ENCODE assay signal across 7 cellular contexts in the genomic region with DNA sequence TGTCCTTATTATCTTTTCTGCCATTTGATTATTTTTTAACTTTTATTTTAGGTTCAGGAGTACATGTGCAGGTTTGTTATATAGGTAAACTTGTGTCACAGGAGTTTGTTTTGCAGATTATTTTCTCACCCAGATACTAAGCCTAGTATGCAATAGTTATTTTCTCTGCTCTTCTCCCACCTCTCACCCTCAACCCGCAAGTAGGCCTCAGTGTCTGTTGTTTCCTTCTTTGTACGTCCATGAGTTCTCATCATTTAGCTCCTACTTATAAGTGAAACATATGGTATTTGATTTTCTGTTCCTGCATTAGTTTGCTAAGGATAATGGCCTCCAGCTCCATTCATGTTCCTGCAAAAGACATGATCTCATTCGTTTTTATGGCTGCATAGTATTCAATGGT.
A peak's percentile ranks its signal among the peaks of the same experiment; 100 is the strongest.
DNase-seq lines count a peak whose midpoint lies in the region; ATAC-seq lines count a peak whose summit lies in the region.
"Not testable (repeated sequence)": the region's sequence is repeated elsewhere in the genome, so short reads cannot be mapped to it uniquely, and the experiment has no call there.

No MANE protein-coding gene starts in this region.

- not testable (repeated sequence) for H3K9me3 ChIP-seq in CD4-positive, alpha-beta memory T cell (ENCODE audit: control insufficient read depth in 1 of 2, low read length in 2 of 2); naive thymus-derived CD4-positive, alpha-beta T cell (ENCODE audit: control insufficient read depth in 2 of 3, low read length in 3 of 3)

- H3K4me3 Mint-ChIP-seq in CD4-positive, alpha-beta memory T cell, result peak overlapping the region in 4 of 8 donors; percentile 78 to 86 (median 83)
- peak overlapping the region; percentile 69 to 84 (median 77) for H3K4me3 Mint-ChIP-seq in T-cell
- H3K4me3 Mint-ChIP-seq in activated CD8-positive, alpha-beta memory T cell treated with anti-CD3 and anti-CD28 coated beads, Interleukin-2, amount 10 ng/mL, durations not matched to agents 7 days and 5 days; stimulated activated memory B cell treated with anti-CD40 and anti-IgM and Interleukin-4, amounts not matched to agents 10 μg/mL and 1 μg/mL and 100 μg/mL, for 72 hours: not testable (repeated sequence)
- H3K4me3 Mint-ChIP-seq in activated naive CD4-positive, alpha-beta T cell treated with anti-CD3 and anti-CD28 coated beads, Interleukin-2, amount 50 U/mL, for 24 hours, result peak overlapping the region; percentile 78
- peak overlapping the region; percentile 68 for H3K4me3 Mint-ChIP-seq in central memory CD8-positive, alpha-beta T cell
- peak overlapping the region in 8 of 10 donors; percentile 77 to 88 (median 81) for H3K4me3 Mint-ChIP-seq in naive thymus-derived CD4-positive, alpha-beta T cell

- H3K27ac ChIP-seq in CD4-positive, alpha-beta memory T cell (ENCODE audit: low read depth, low read length), result peak overlapping the region; percentile 93
- peak overlapping the region; percentile 92 for H3K27ac ChIP-seq in naive thymus-derived CD4-positive, alpha-beta T cell (ENCODE audit: low read depth, low read length)

- H3K27me3 Mint-ChIP-seq in CD4-positive, alpha-beta memory T cell; T-cell; activated CD8-positive, alpha-beta memory T cell treated with anti-CD3 and anti-CD28 coated beads, Interleukin-2, amount 10 ng/mL, durations not matched to agents 7 days and 5 days; activated naive CD4-positive, alpha-beta T cell treated with anti-CD3 and anti-CD28 coated beads, Interleukin-2, amount 50 U/mL, for 24 hours; central memory CD8-positive, alpha-beta T cell; naive thymus-derived CD4-positive, alpha-beta T cell; stimulated activated memory B cell treated with anti-CD40 and anti-IgM and Interleukin-4, amounts not matched to agents 10 μg/mL and 1 μg/mL and 100 μg/mL, for 72 hours: not testable (repeated sequence)

- peaks cover 63 to 88% (median 73%) of the 10 kb centered on the region in 4 donors for H3K4me1 Mint-ChIP-seq in CD4-positive, alpha-beta memory T cell
- peaks cover 80 to 93% (median 91%) of the 10 kb centered on the region in 3 donors for H3K4me1 Mint-ChIP-seq in T-cell
- H3K4me1 Mint-ChIP-seq in activated CD8-positive, alpha-beta memory T cell treated with anti-CD3 and anti-CD28 coated beads, Interleukin-2, amount 10 ng/mL, durations not matched to agents 7 days and 5 days, result peaks cover 51% of the 10 kb centered on the region
- H3K4me1 Mint-ChIP-seq in activated naive CD4-positive, alpha-beta T cell treated with anti-CD3 and anti-CD28 coated beads, Interleukin-2, amount 50 U/mL, for 24 hours, result peaks cover 88% of the 10 kb centered on the region
- peaks cover 74% of the 10 kb centered on the region for H3K4me1 Mint-ChIP-seq in central memory CD8-positive, alpha-beta T cell
- peaks cover 53 to 95% (median 90%) of the 10 kb centered on the region in 7 donors for H3K4me1 Mint-ChIP-seq in naive thymus-derived CD4-positive, alpha-beta T cell
- H3K4me1 Mint-ChIP-seq in stimulated activated memory B cell treated with anti-CD40 and anti-IgM and Interleukin-4, amounts not matched to agents 10 μg/mL and 1 μg/mL and 100 μg/mL, for 72 hours, result peaks cover 53% of the 10 kb centered on the region

- intact Hi-C loops in CD4-positive, alpha-beta memory T cell (cut with micrococcal nuclease), result loop anchor here (2.0 kb wide), 5 partner anchors 159 to 695 kb away; no protein-coding TSS in a partner anchor
- intact Hi-C loops in naive thymus-derived CD4-positive, alpha-beta T cell (cut with micrococcal nuclease), result loop anchor here (2.0 to 10.0 kb wide), 13 partner anchors 65 to 1699 kb away; partner anchors contain the start of genes EEA1 (in 1 of the 2) and SOCS2 (in 1 of the 2)

- H3K9me3 Mint-ChIP-seq in CD4-positive, alpha-beta memory T cell, result peaks cover 0 to 10% (median 4%) of the 10 kb centered on the region in 8 donors
- peaks cover 0 to 12% (median 8%) of the 10 kb centered on the region in 3 donors for H3K9me3 Mint-ChIP-seq in T-cell
- H3K9me3 Mint-ChIP-seq in activated CD8-positive, alpha-beta memory T cell treated with anti-CD3 and anti-CD28 coated beads, Interleukin-2, amount 10 ng/mL, durations not matched to agents 7 days and 5 days (ENCODE audit: low read depth); central memory CD8-positive, alpha-beta T cell; stimulated activated memory B cell treated with anti-CD40 and anti-IgM and Interleukin-4, amounts not matched to agents 10 μg/mL and 1 μg/mL and 100 μg/mL, for 72 hours: not testable (repeated sequence)
- peaks cover 21% of the 10 kb centered on the region for H3K9me3 Mint-ChIP-seq in activated naive CD4-positive, alpha-beta T cell treated with anti-CD3 and anti-CD28 coated beads, Interleukin-2, amount 50 U/mL, for 24 hours
- H3K9me3 Mint-ChIP-seq in naive thymus-derived CD4-positive, alpha-beta T cell, result peaks cover 0 to 28% (median 12%) of the 10 kb centered on the region in 11 donors

- H3K27ac Mint-ChIP-seq in CD4-positive, alpha-beta memory T cell, result peak overlapping the region; percentile 99 to 100 (median 100)
- peak overlapping the region; percentile 97 to 100 for H3K27ac Mint-ChIP-seq in T-cell
- H3K27ac Mint-ChIP-seq in activated CD8-positive, alpha-beta memory T cell treated with anti-CD3 and anti-CD28 coated beads, Interleukin-2, amount 10 ng/mL, durations not matched to agents 7 days and 5 days, result peak overlapping the region; percentile 40
- peak overlapping the region; percentile 98 for H3K27ac Mint-ChIP-seq in activated naive CD4-positive, alpha-beta T cell treated with anti-CD3 and anti-CD28 coated beads, Interleukin-2, amount 50 U/mL, for 24 hours
- H3K27ac Mint-ChIP-seq in central memory CD8-positive, alpha-beta T cell (ENCODE audit: low read depth), result peak overlapping the region; percentile 98
- peak overlapping the region; percentile 95 to 100 (median 99) for H3K27ac Mint-ChIP-seq in naive thymus-derived CD4-positive, alpha-beta T cell
- peak overlapping the region; percentile 95 for H3K27ac Mint-ChIP-seq in stimulated activated memory B cell treated with anti-CD40 and anti-IgM and Interleukin-4, amounts not matched to agents 10 μg/mL and 1 μg/mL and 100 μg/mL, for 72 hours

- H3K4me1 ChIP-seq in CD4-positive, alpha-beta memory T cell (ENCODE audit: insufficient read depth, low read length), result peaks cover 86% of the 10 kb centered on the region
- H3K4me1 ChIP-seq in naive thymus-derived CD4-positive, alpha-beta T cell (ENCODE audit: control insufficient read depth in 2 of 2, insufficient read depth in 2 of 2, low read length in 2 of 2), result peaks cover 71 to 72% of the 10 kb centered on the region in 2 donors

- not testable (repeated sequence) for H3K36me3 ChIP-seq in CD4-positive, alpha-beta memory T cell (ENCODE audit: insufficient read depth, low read length); naive thymus-derived CD4-positive, alpha-beta T cell (ENCODE audit: control insufficient read depth in 2 of 3, insufficient read depth in 3 of 3, low read length in 3 of 3)

- peaks cover 13 to 27% of the 10 kb centered on the region in 2 donors for H3K36me3 Mint-ChIP-seq in CD4-positive, alpha-beta memory T cell
- peaks cover 19% of the 10 kb centered on the region for H3K36me3 Mint-ChIP-seq in T-cell
- H3K36me3 Mint-ChIP-seq in activated CD8-positive, alpha-beta memory T cell treated with anti-CD3 and anti-CD28 coated beads, Interleukin-2, amount 10 ng/mL, durations not matched to agents 7 days and 5 days, result peaks cover 27% of the 10 kb centered on the region
- H3K36me3 Mint-ChIP-seq in activated naive CD4-positive, alpha-beta T cell treated with anti-CD3 and anti-CD28 coated beads, Interleukin-2, amount 50 U/mL, for 24 hours, result peaks cover 11% of the 10 kb centered on the region
- H3K36me3 Mint-ChIP-seq in central memory CD8-positive, alpha-beta T cell (ENCODE audit: insufficient read depth), result peaks cover 17% of the 10 kb centered on the region
- H3K36me3 Mint-ChIP-seq in naive thymus-derived CD4-positive, alpha-beta T cell, result peaks cover 9 to 39% (median 16%) of the 10 kb centered on the region in 5 donors
- H3K36me3 Mint-ChIP-seq in stimulated activated memory B cell treated with anti-CD40 and anti-IgM and Interleukin-4, amounts not matched to agents 10 μg/mL and 1 μg/mL and 100 μg/mL, for 72 hours, result not testable (repeated sequence)

- CTCF ChIA-PET in CD4-positive, alpha-beta memory T cell (lab: Charles Lee; ENCODE audit: partially characterized antibody), result interaction anchor here (1.4 to 4.6 kb wide), 2 partner anchors 63 to 155 kb away, joined by 4 to 45 read pairs; no protein-coding TSS in a partner anchor
- CTCF ChIA-PET in T-cell (lab: Charles Lee), result interaction anchor here in 1 of 2 donors (1.4 to 4.9 kb wide), 2 partner anchors 62 to 64 kb away, joined by 6 to 39 read pairs; no protein-coding TSS in a partner anchor
- CTCF ChIA-PET in activated CD8-positive, alpha-beta memory T cell treated with anti-CD3 and anti-CD28 coated beads, Interleukin-2, amount 10 ng/mL, durations not matched to agents 7 days and 5 days (lab: Charles Lee), result interaction anchor here (1.6 kb wide), 1 partner anchor 64 kb away, joined by 4 read pairs; no protein-coding TSS in a partner anchor
- CTCF ChIA-PET in naive thymus-derived CD4-positive, alpha-beta T cell (lab: Charles Lee), result interaction anchor here (0.5 to 2.8 kb wide), 5 partner anchors 64 to 696 kb away, joined by 3 to 15 read pairs (median 4); partner anchors contain the start of gene BTG1

- not testable (repeated sequence) for H3K27me3 ChIP-seq in CD4-positive, alpha-beta memory T cell (ENCODE audit: insufficient read depth, low read length); naive thymus-derived CD4-positive, alpha-beta T cell (ENCODE audit: control insufficient read depth in 2 of 2, insufficient read depth in 2 of 2, low read length in 2 of 2)

- POLR2A ChIA-PET in CD4-positive, alpha-beta memory T cell (lab: Charles Lee; ENCODE audit: partially characterized antibody), result interaction anchor here (1.9 to 7.4 kb wide), 9 partner anchors 7 to 268 kb away, joined by 6 to 239 read pairs (median 24); partner anchors contain the start of gene BTG1
- POLR2A ChIA-PET in T-cell (lab: Charles Lee), result interaction anchor here (0.6 to 1.6 kb wide), 8 partner anchors 9 to 1500 kb away, joined by 3 to 9 read pairs (median 4); partner anchors contain the start of gene BTG1 (in 1 of the 2)
- POLR2A ChIA-PET in naive thymus-derived CD4-positive, alpha-beta T cell (lab: Charles Lee), result interaction anchor here (0.7 to 7.8 kb wide), 16 partner anchors 9 to 269 kb away, joined by 3 to 193 read pairs (median 10); partner anchors contain the start of gene BTG1

- not testable (repeated sequence) for ATAC-seq in T-cell (replicated peaks in 1 of 4); activated CD8-positive, alpha-beta memory T cell treated with anti-CD3 and anti-CD28 coated beads, Interleukin-2, amount 10 ng/mL, durations not matched to agents 7 days and 5 days; central memory CD8-positive, alpha-beta T cell (replicated peaks; ENCODE audit: extremely low read depth, poor library complexity, severe bottlenecking); naive thymus-derived CD4-positive, alpha-beta T cell; stimulated activated memory B cell treated with anti-CD40 and anti-IgM and Interleukin-4, amounts not matched to agents 10 μg/mL and 1 μg/mL and 100 μg/mL, for 72 hours

- H3K4me3 ChIP-seq in CD4-positive, alpha-beta memory T cell (ENCODE audit: low read length in 2 of 2); naive thymus-derived CD4-positive, alpha-beta T cell (ENCODE audit: low read length): not testable (repeated sequence)

- not testable (repeated sequence) for DNase-seq in CD4-positive, alpha-beta memory T cell; activated CD8-positive, alpha-beta memory T cell treated with anti-CD3 and anti-CD28 coated beads, Interleukin-2, amount 10 ng/mL, durations not matched to agents 7 days and 5 days; central memory CD8-positive, alpha-beta T cell (ENCODE audit: low spot score in 2 of 2); naive thymus-derived CD4-positive, alpha-beta T cell
- peak in 3 of 34 experiments; percentile 16 to 34 (median 20) for DNase-seq in T-cell

Comparison
In these comparisons a context has a peak if more than half of its experiments do, and no peak if none do; other contexts are left out.
1. H3K27ac Mint-ChIP-seq: peak in every context shown above with its lines; median percentile 100 in CD4-positive, alpha-beta memory T cell; 99 in naive thymus-derived CD4-positive, alpha-beta T cell; 98 in T-cell; 98 in activated naive CD4-positive, alpha-beta T cell treated with anti-CD3 and anti-CD28 coated beads, Interleukin-2, amount 50 U/mL, for 24 hours; 98 in central memory CD8-positive, alpha-beta T cell; 95 in stimulated activated memory B cell treated with anti-CD40 and anti-IgM and Interleukin-4, amounts not matched to agents 10 μg/mL and 1 μg/mL and 100 μg/mL, for 72 hours; 40 in activated CD8-positive, alpha-beta memory T cell treated with anti-CD3 and anti-CD28 coated beads, Interleukin-2, amount 10 ng/mL, durations not matched to agents 7 days and 5 days.